In the genomic region with DNA sequence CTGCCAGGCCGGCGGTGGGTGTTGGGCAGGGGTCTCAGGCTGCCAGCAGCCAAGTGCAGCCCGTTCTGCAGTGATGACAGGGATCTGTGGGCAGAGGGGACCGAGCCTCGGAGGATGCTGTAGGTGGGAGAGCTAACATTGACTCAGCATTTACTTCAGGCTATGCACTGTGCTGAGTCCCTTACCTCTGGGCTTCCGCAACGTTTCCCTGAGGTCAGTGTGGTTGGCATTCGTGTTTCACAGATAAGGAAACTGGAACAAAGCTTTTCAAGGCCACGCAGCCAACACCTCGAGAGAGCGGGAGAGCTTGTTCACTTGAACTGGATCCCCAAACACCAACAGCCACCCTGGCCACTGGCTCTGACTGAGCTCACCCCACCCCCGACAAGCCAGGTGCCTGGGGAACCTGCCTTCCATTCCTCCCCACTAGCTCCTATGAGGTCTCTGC, we compare ENCODE assay signal across 9 cellular contexts. TPM values are rescaled to one million over a fixed set of nuclear protein-coding genes. Genes with fewer than 3 reads are reported as not detected.
DNase-seq lines count a peak whose midpoint lies in the region; ATAC-seq and TF ChIP-seq lines count a peak whose summit lies in the region.
"Had no signal": no experiment of that assay in that cellular context is flagged by ENCODE, and none has a peak within 500 bp of the region (broad histone marks: within the 10 kb centered on the region; RNA-seq: fewer than 3 reads in every experiment).

No MANE protein-coding gene starts in this region.

- no peak overlapping the region for H2AFZ ChIP-seq in HCT116 (ENCODE audit: low read depth, low read length, poor library complexity, severe bottlenecking)

- DNase-seq in Calu3 = peak; percentile 18
- no peak for DNase-seq in HCT116 (ENCODE audit: low read depth, low spot score)
- no peak for DNase-seq in RWPE2 (ENCODE audit: low spot score)
- no peak for DNase-seq in type B pancreatic cell (ENCODE audit: extremely low spot score, unreplicated experiment)
- DNase-seq in mesenteric fat pad (ENCODE audit: low spot score) = no peak

- TF ChIP-seq RAD21 in HCT116 (IDR thresholded peaks at IDR 0.05; ENCODE audit: low read depth) = no peak

- H3K9me3 ChIP-seq in HCT116 (ENCODE audit: control insufficient read depth in 1 of 2, insufficient read depth in 1 of 2, low read depth in 1 of 2, low read length in 2 of 2) (no peaks in the 10 kb centered on the region), RWPE2 (ENCODE audit: severe bottlenecking) (no peaks in the 10 kb centered on the region), muscle layer of duodenum (ENCODE audit: control insufficient read depth in 1 of 2, low read length in 2 of 2) (no peaks in the 10 kb centered on the region)

- H3K27ac Mint-ChIP-seq in Calu3 (ENCODE audit: unreplicated experiment) (peak overlapping the region; percentile 11), type B pancreatic cell (peak overlapping the region; percentile 57)
- H3K27ac Mint-ChIP-seq in dendritic cell treated with granulocyte-macrophage colony-stimulating factor and Interleukin-4, amounts not matched to agents 40 ng/mL and 50 ng/mL, for 4 days = no peak overlapping the region

- CTCF ChIA-PET in Calu3 (lab: Charles Lee) = no interaction called here
- CTCF ChIA-PET in HCT116 (lab: Charles Lee) = no interaction called here

- POLR2A ChIA-PET in HCT116 (lab: Charles Lee) = no interaction called here

- H3K4me1 Mint-ChIP-seq in Calu3 (ENCODE audit: low read depth, unreplicated experiment) (no peaks in the 10 kb centered on the region), type B pancreatic cell (ENCODE audit: unreplicated experiment) (no peaks in the 10 kb centered on the region)
- H3K4me1 Mint-ChIP-seq in dendritic cell treated with granulocyte-macrophage colony-stimulating factor and Interleukin-4, amounts not matched to agents 40 ng/mL and 50 ng/mL, for 4 days (ENCODE audit: low read depth) = peaks cover 11% of the 10 kb centered on the region

- peaks cover 9% of the 10 kb centered on the region for H3K36me3 Mint-ChIP-seq in Calu3 (ENCODE audit: insufficient read depth, unreplicated experiment)
- no peaks in the 10 kb centered on the region for H3K36me3 Mint-ChIP-seq in dendritic cell treated with granulocyte-macrophage colony-stimulating factor and Interleukin-4, amounts not matched to agents 40 ng/mL and 50 ng/mL, for 4 days (ENCODE audit: low read depth)
- no peaks in the 10 kb centered on the region for H3K36me3 Mint-ChIP-seq in type B pancreatic cell

- H3K4me3 Mint-ChIP-seq in Calu3 (ENCODE audit: low read depth, unreplicated experiment) = peak overlapping the region; percentile 76
- peak overlapping the region; percentile 21 for H3K4me3 Mint-ChIP-seq in dendritic cell treated with granulocyte-macrophage colony-stimulating factor and Interleukin-4, amounts not matched to agents 40 ng/mL and 50 ng/mL, for 4 days
- peak overlapping the region; percentile 85 for H3K4me3 Mint-ChIP-seq in type B pancreatic cell

- H3K4me1 ChIP-seq in HCT116 (ENCODE audit: control insufficient read depth in 1 of 2, insufficient read depth in 2 of 2, low read length in 2 of 2) = peaks cover 0 to 7% of the 10 kb centered on the region in 2 experiments; a peak in 2 of 4 replicates
- H3K4me1 ChIP-seq in RWPE2 (ENCODE audit: insufficient read depth, poor library complexity, severe bottlenecking) = peaks cover 10% of the 10 kb centered on the region
- H3K4me1 ChIP-seq in muscle layer of duodenum (ENCODE audit: control insufficient read depth in 1 of 2, insufficient read depth in 2 of 2, low read length in 2 of 2) = peaks cover 0 to 13% of the 10 kb centered on the region in 2 donors

- ATAC-seq in HCT116 = peak; percentile 33
- ATAC-seq in RWPE2 (ENCODE audit: low read depth) = peak; percentile 29
- no peak for ATAC-seq in GM21526 (IDR thresholded peaks at IDR 0.05; ENCODE audit: low FRiP score, unreplicated experiment)

- no peak overlapping the region for H3K27ac ChIP-seq in HCT116 (ENCODE audit: low read depth, low read length)
- H3K27ac ChIP-seq in RWPE2 (ENCODE audit: poor library complexity, severe bottlenecking) = no peak overlapping the region
- H3K27ac ChIP-seq in muscle layer of duodenum (ENCODE audit: low read length) = no peak overlapping the region

- H3K9me2 ChIP-seq in HCT116 (ENCODE audit: insufficient read depth) = no peaks in the 10 kb centered on the region

- H3K4me3 ChIP-seq in HCT116 (replicated peaks in 1 of 2; ENCODE audit: low read depth in 1 of 2, low read length in 2 of 2) (peak overlapping the region; percentile 6 to 53; a peak in 3 of 4 replicates), RWPE2 (ENCODE audit: severe bottlenecking) (peak overlapping the region; percentile 39), muscle layer of duodenum (ENCODE audit: low read depth in 1 of 2, low read length in 2 of 2) (peak overlapping the region; percentile 21 to 71)

- no peaks in the 10 kb centered on the region for H3K27me3 ChIP-seq in HCT116 (ENCODE audit: insufficient read depth, low read length)
- H3K27me3 ChIP-seq in RWPE2 (ENCODE audit: insufficient read depth, poor library complexity, severe bottlenecking) = no peaks in the 10 kb centered on the region
- H3K27me3 ChIP-seq in muscle layer of duodenum (ENCODE audit: low read depth, low read length) = peaks cover 4% of the 10 kb centered on the region

- H3K36me3 ChIP-seq in HCT116 (ENCODE audit: control insufficient read depth in 1 of 2, insufficient read depth in 2 of 2, low read length in 2 of 2) (no peaks in the 10 kb centered on the region), RWPE2 (ENCODE audit: low read depth) (no peaks in the 10 kb centered on the region), muscle layer of duodenum (ENCODE audit: control insufficient read depth in 1 of 2, insufficient read depth in 2 of 2, low read length in 2 of 2) (no peaks in the 10 kb centered on the region)

- RAD21 ChIA-PET in HCT116 (lab: Charles Lee; ENCODE audit: low non-redundant PET in 1 of 2, low total read pairs in 2 of 2, uncharacterized antibody in 2 of 2, unreplicated experiment in 2 of 2) = no interaction called here

- H3K9ac ChIP-seq in HCT116 (ENCODE audit: low read length) = no peak overlapping the region

- BruUV-seq in Calu3 (replicated peaks; lab: Mats Ljungman, UMichigan) (no TSS peak), HCT116 (replicated peaks; lab: Mats Ljungman, UMichigan) (no TSS peak)

- TF ChIP-seq POLR2A in HCT116 (IDR thresholded peaks at IDR 0.05; ENCODE audit: borderline replicate concordance, extremely low read depth, insufficient read depth, insufficient read length) = no peak

- intact Hi-C loops in Calu3 (cut with micrococcal nuclease; ENCODE audit: unreplicated experiment) = no loop called here
- intact Hi-C loops in HCT116 (cut with micrococcal nuclease) = no loop called here
- intact Hi-C loops in dendritic cell treated with granulocyte-macrophage colony-stimulating factor and Interleukin-4, amounts not matched to agents 40 ng/mL and 50 ng/mL, for 4 days (cut with micrococcal nuclease) = loop anchor here (10.0 kb wide), 1 partner anchor 67 kb away; no protein-coding TSS in a partner anchor

- H3K27me3 Mint-ChIP-seq in Calu3 (ENCODE audit: unreplicated experiment) (peaks cover 31% of the 10 kb centered on the region), type B pancreatic cell (peaks cover 13% of the 10 kb centered on the region)
- H3K27me3 Mint-ChIP-seq in dendritic cell treated with granulocyte-macrophage colony-stimulating factor and Interleukin-4, amounts not matched to agents 40 ng/mL and 50 ng/mL, for 4 days = peaks cover 21% of the 10 kb centered on the region

- H3K79me2 ChIP-seq in HCT116 (ENCODE audit: insufficient read depth, low read length) = no peaks in the 10 kb centered on the region

- peak overlapping the region; percentile 70 for H3K4me2 ChIP-seq in HCT116 (ENCODE audit: low read length)

- no peak for TF ChIP-seq CTCF in Calu3 (IDR thresholded peaks at IDR 0.05; ENCODE audit: unreplicated experiment)
- TF ChIP-seq CTCF in HCT116 (IDR thresholded peaks at IDR 0.05 in 2 of 3, conservative IDR thresholded peaks at IDR 0.05 in 1 of 3; ENCODE audit: borderline replicate concordance in 1 of 3, insufficient read depth in 1 of 3, low read depth in 2 of 3, low read length in 2 of 3) = no peak
- TF ChIP-seq CTCF in RWPE2 (IDR thresholded peaks at IDR 0.05; ENCODE audit: poor library complexity, severe bottlenecking) = no peak
- no peak for TF ChIP-seq CTCF in type B pancreatic cell (conservative IDR thresholded peaks at IDR 0.05)

- no peaks in the 10 kb centered on the region for H4K20me1 ChIP-seq in HCT116 (ENCODE audit: insufficient read depth)

- H3K9me3 Mint-ChIP-seq in Calu3 (ENCODE audit: low read depth, unreplicated experiment) = no peaks in the 10 kb centered on the region
- no peaks in the 10 kb centered on the region for H3K9me3 Mint-ChIP-seq in dendritic cell treated with granulocyte-macrophage colony-stimulating factor and Interleukin-4, amounts not matched to agents 40 ng/mL and 50 ng/mL, for 4 days
- H3K9me3 Mint-ChIP-seq in type B pancreatic cell = no peaks in the 10 kb centered on the region

TF ChIP-seq in HCT116, 20 proteins besides CTCF, POLR2A, EP300 and RAD21 (continues in another document):
- TF ChIP-seq, protein P1, sequence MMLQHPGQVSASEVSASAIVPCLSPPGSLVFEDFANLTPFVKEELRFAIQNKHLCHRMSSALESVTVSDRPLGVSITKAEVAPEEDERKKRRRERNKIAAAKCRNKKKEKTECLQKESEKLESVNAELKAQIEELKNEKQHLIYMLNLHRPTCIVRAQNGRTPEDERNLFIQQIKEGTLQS (IDR thresholded peaks at IDR 0.05) = no peak
- TF ChIP-seq ZFX (IDR thresholded peaks at IDR 0.05) (no peak), ZNF274 (IDR thresholded peaks at IDR 0.05; ENCODE audit: low read depth, low read length) (no peak), POLR2AphosphoS5 (IDR thresholded peaks at IDR 0.05; ENCODE audit: low read depth, low read length) (no peak), FOSL1 (IDR thresholded peaks at IDR 0.05; ENCODE audit: low read depth) (no peak), SIN3A (IDR thresholded peaks at IDR 0.05; ENCODE audit: low read depth) (no peak)

RNA-seq across cellular contexts. Expression of a gene that starts 0.8 kb away (rescaled TPM):
- total RNA-seq in Calu3 (2022) = not detected in 2 replicates
- not detected for total RNA-seq in HCT116 (2021; ENCODE audit: unreplicated experiment)
- not detected in 2 replicates for polyA plus RNA-seq in HCT116 (2012)
- 0.48 and 2.2 TPM in 2 replicates for total RNA-seq in type B pancreatic cell (ENCODE audit: low replicate concordance)
- not detected for total RNA-seq in mesenteric fat pad
- total RNA-seq: liver had no signal
- polyA plus RNA-seq: liver had no signal

RNA-seq across cellular contexts. Expression of a gene that starts 27.3 kb away (rescaled TPM):
- not detected in 2 replicates for total RNA-seq in Calu3 (2022)
- total RNA-seq in HCT116 (2021; ENCODE audit: unreplicated experiment) = not detected
- polyA plus RNA-seq in HCT116 (2012) = 0.01 TPM in 1 of 2 replicates, not detected in the other
- total RNA-seq in type B pancreatic cell (ENCODE audit: low replicate concordance) = 3.9 and 10.9 TPM in 2 replicates
- not detected for total RNA-seq in mesenteric fat pad
- total RNA-seq: liver had no signal
- polyA plus RNA-seq: liver had no signal

Comparison
In these comparisons a context has a peak if more than half of its experiments do, and no peak if none do; other contexts are left out.
1. H3K4me3 Mint-ChIP-seq: peak in every context shown above with its lines; median percentile 85 in type B pancreatic cell; 76 in Calu3; 21 in dendritic cell treated with granulocyte-macrophage colony-stimulating factor and Interleukin-4, amounts not matched to agents 40 ng/mL and 50 ng/mL, for 4 days.